ENCODE assay signal across 8 cellular contexts in genomic region chr11:14422052-14422813, GRCh38.
DNase-seq lines count a peak whose midpoint lies in the region; ATAC-seq and TF ChIP-seq lines count a peak whose summit lies in the region.

No MANE protein-coding gene starts in this region.

- no peak for ATAC-seq in GM21360 (IDR thresholded peaks at IDR 0.05; ENCODE audit: unreplicated experiment)

- H3K9me3 ChIP-seq in thyroid gland: no peaks in the 10 kb centered on the region

- H3K27ac ChIP-seq in thyroid gland: no peak overlapping the region

- TF ChIP-seq CTCF in thyroid gland (IDR thresholded peaks at IDR 0.05): no peak

- no peak for TF ChIP-seq POLR2A in thyroid gland (IDR thresholded peaks at IDR 0.05)

- H3K4me1 ChIP-seq in thyroid gland: peaks cover 0 to 14% of the 10 kb centered on the region in 2 donors

- 16 to 34% methylated on average over 11 to 15 of the region's 15 CpGs for WGBS in thyroid gland, 2 donors

- H3K4me3 ChIP-seq in thyroid gland (replicated peaks in 1 of 3): no peak overlapping the region

- no peaks in the 10 kb centered on the region for H3K27me3 ChIP-seq in thyroid gland

- DNase-seq in GM04503 (ENCODE audit: low read depth) (peak; percentile 99), NCI-H510A (lab: John Stamatoyannopoulos, UW) (peak; percentile 25), dermis microvascular lymphatic vessel endothelial cell (ENCODE audit: low read depth in 2 of 2) (peak; percentile 84 to 97), kidney glomerular epithelial cell (lab: John Stamatoyannopoulos, UW) (peak; percentile 98), thyroid gland (peak; percentile 87 to 96), OCI-M2 (lab: John Stamatoyannopoulos, UW; ENCODE audit: unreplicated experiment) (no peak)
- no peak for DNase-seq in stimulated activated naive CD4-positive, alpha-beta T cell treated with Interleukin-2 at 50 U/mL for 16 hours (lab: John Stamatoyannopoulos, UW)

- H3K36me3 ChIP-seq in thyroid gland: no peaks in the 10 kb centered on the region

- intact Hi-C loops in thyroid gland (cut with DNase I): no loop called here

Comparison
In these comparisons a context has a peak if more than half of its experiments do, and no peak if none do; other contexts are left out.
1. DNase-seq: peak in GM04503 (single experiment), NCI-H510A (single experiment), dermis microvascular lymphatic vessel endothelial cell (2 of 2), kidney glomerular epithelial cell (single experiment) and thyroid gland (2 of 2); none in OCI-M2 (single experiment) and stimulated activated naive CD4-positive, alpha-beta T cell treated with Interleukin-2 at 50 U/mL for 16 hours (single experiment).